In genomic region chr13:61247149-61247936, GRCh38 we compare ENCODE assay signal across 14 cellular contexts.
DNase-seq lines count a peak whose midpoint lies in the region; ATAC-seq, FAIRE-seq and TF ChIP-seq lines count a peak whose summit lies in the region.
"Had no signal": no experiment of that assay in that cellular context is flagged by ENCODE, and none has a peak within 500 bp of the region (broad histone marks: within the 10 kb centered on the region; RNA-seq: fewer than 3 reads in every experiment).

No MANE protein-coding gene starts in this region.

- no peak overlapping the region for H3K18ac ChIP-seq in H1 (ENCODE audit: extremely low read depth, low read length)

- CTCF ChIA-PET in H1 (lab: Charles Lee; ENCODE audit: partially characterized antibody): interaction anchor here (1.0 to 2.5 kb wide), 2 partner anchors 9 to 122 kb away, joined by 5 to 22 read pairs; no protein-coding TSS in a partner anchor

- no peaks in the 10 kb centered on the region for H3K79me1 ChIP-seq in H1 (ENCODE audit: low read depth, low read length)

- TF ChIP-seq EP300 in H1 (IDR thresholded peaks at IDR 0.05; ENCODE audit: borderline replicate concordance in 1 of 2, low read depth in 2 of 2, low read length in 2 of 2) (no peak), upper lobe of left lung (IDR thresholded peaks at IDR 0.05) (no peak)

- no peak for TF ChIP-seq CTCF in GM20000 (IDR thresholded peaks at IDR 0.05; ENCODE audit: extremely low read depth, missing control alignments)
- no peak for TF ChIP-seq CTCF in H1 (IDR thresholded peaks at IDR 0.05; ENCODE audit: control extremely low read depth in 1 of 3, insufficient read depth in 1 of 3, low read depth in 1 of 3, low read length in 3 of 3)
- no peak for TF ChIP-seq CTCF in upper lobe of left lung (IDR thresholded peaks at IDR 0.05)

- H2AK5ac ChIP-seq in H1 (ENCODE audit: low read depth, low read length): no peak overlapping the region

- H3K36me3 ChIP-seq in H1 (ENCODE audit: control insufficient read depth in 2 of 4, insufficient read depth in 4 of 4, low read length in 3 of 4): no peaks in the 10 kb centered on the region
- H3K36me3 ChIP-seq in upper lobe of left lung: no peaks in the 10 kb centered on the region

- H4K20me1 ChIP-seq in H1 (replicated peaks in 1 of 2; ENCODE audit: control insufficient read depth in 1 of 2, insufficient read depth in 2 of 2, low read length in 2 of 2): no peaks in the 10 kb centered on the region

- H3K14ac ChIP-seq in H1 (ENCODE audit: insufficient read length): no peak overlapping the region

- no peak overlapping the region for H3K23ac ChIP-seq in H1 (ENCODE audit: insufficient read length)

- H3K4me1 ChIP-seq in H1 (replicated peaks in 1 of 4; ENCODE audit: control insufficient read depth in 3 of 4, insufficient read depth in 4 of 4, low read length in 3 of 4): peaks cover 1 to 7% (median 3%) of the 10 kb centered on the region in 4 experiments; a peak in 4 of 7 replicates
- H3K4me1 ChIP-seq in upper lobe of left lung: no peaks in the 10 kb centered on the region

- TF ChIP-seq RAD21 in H1 (IDR thresholded peaks at IDR 0.05 in 1 of 2, conservative IDR thresholded peaks at IDR 0.05 in 1 of 2; ENCODE audit: low read depth in 2 of 2, low read length in 2 of 2): no peak; a peak in 1 of 4 replicates

- no peak for TF ChIP-seq POLR2A in H1 (IDR thresholded peaks at IDR 0.05; ENCODE audit: control extremely low read depth in 1 of 2, low read depth in 2 of 2, low read length in 2 of 2)
- no peak for TF ChIP-seq POLR2A in upper lobe of left lung (IDR thresholded peaks at IDR 0.05)

- no peak overlapping the region for H3K4me2 ChIP-seq in H1 (ENCODE audit: insufficient read depth in 1 of 2, low read depth in 2 of 2, low read length in 2 of 2)

- H2BK15ac ChIP-seq in H1 (ENCODE audit: low read length): no peak overlapping the region

- peak overlapping the region; percentile 81 for H2BK12ac ChIP-seq in H1 (ENCODE audit: low read depth, low read length)

- no peak overlapping the region for H2BK120ac ChIP-seq in H1 (replicated peaks; ENCODE audit: low read depth, low read length)

- DNase-seq in GM20000 (ENCODE audit: low spot score): peak; percentile 15
- DNase-seq in H1 (ENCODE audit: low read depth in 1 of 2, low spot score in 2 of 2): peak in 1 of 2 experiments; percentile 46
- no peak for DNase-seq in COLO829 (ENCODE audit: low spot score)
- no peak for DNase-seq in SKM-1 (lab: John Stamatoyannopoulos, UW; ENCODE audit: unreplicated experiment)
- no peak for DNase-seq in 8988T
- DNase-seq in upper lobe of left lung: no peak
- DNase-seq: activated B cell treated with CpG ODN at 0.5 μM for 24 hours; activated naive CD4-positive, alpha-beta T cell; NCI-H226; SHP77 had no signal

- H3K27me3 ChIP-seq in H1 (replicated peaks in 1 of 4; ENCODE audit: control insufficient read depth in 3 of 4, extremely low read depth in 1 of 4, insufficient read depth in 3 of 4, low read length in 3 of 4): no peaks in the 10 kb centered on the region
- no peaks in the 10 kb centered on the region for H3K27me3 ChIP-seq in upper lobe of left lung

- H3K9ac ChIP-seq in H1 (replicated peaks in 1 of 4; ENCODE audit: extremely low read depth in 1 of 4, low read depth in 3 of 4, low read length in 3 of 4): no peak overlapping the region

- WGBS in H1 (ENCODE audit: extremely low coverage in 1 of 2, insufficient coverage in 1 of 2, insufficient read length in 1 of 2, insufficient replicate concordance in 2 of 2, low coverage in 1 of 2, low lambda C conversion rate in 2 of 2, missing lambda C conversion rate in 1 of 2), 2 experiments: 79% methylated on average over 6 of the region's 6 CpGs; no CpG with 5 or more reads in 1 of the 2 experiments
- WGBS in upper lobe of left lung, 2 donors: 89 to 93% methylated on average over 3 to 6 of the region's 6 CpGs

- H4K91ac ChIP-seq in H1 (replicated peaks; ENCODE audit: insufficient read length, low read length): no peak overlapping the region

- H3K9me3 ChIP-seq in H1 (ENCODE audit: insufficient read depth in 2 of 2, low read depth in 1 of 2, low read length in 1 of 2) (no peaks in the 10 kb centered on the region), upper lobe of left lung (peaks cover 0 to 3% (median 0%) of the 10 kb centered on the region in 4 donors)

- H2BK5ac ChIP-seq in H1 (ENCODE audit: low read depth, low read length): peak overlapping the region; percentile 54

- no peak overlapping the region for H4K5ac ChIP-seq in H1 (ENCODE audit: insufficient read length, low read depth, low read length)

- FAIRE-seq in H1 (lab: Jason Lieb, UNC): no peak

- no peak overlapping the region for H2AFZ ChIP-seq in H1 (ENCODE audit: low read length)

- H3K4me3 ChIP-seq in H1 (ENCODE audit: extremely low read depth in 1 of 4, insufficient read depth in 2 of 4, low read depth in 3 of 4, low read length in 4 of 4) (no peak overlapping the region), upper lobe of left lung (no peak overlapping the region)

- no peaks in the 10 kb centered on the region for H3K23me2 ChIP-seq in H1 (ENCODE audit: low read depth, low read length)

- H2BK20ac ChIP-seq in H1 (ENCODE audit: low read length): peak overlapping the region; percentile 55; the same call in 1 of the 2 replicates

- H3K79me2 ChIP-seq in H1 (ENCODE audit: control insufficient read depth in 1 of 2, insufficient read depth in 2 of 2, low read length in 2 of 2): no peaks in the 10 kb centered on the region

- H3K27ac ChIP-seq in H1 (ENCODE audit: low read depth, low read length): no peak overlapping the region
- no peak overlapping the region for H3K27ac ChIP-seq in upper lobe of left lung
- H3K27ac ChIP-seq: C4-2B had no signal

- POLR2A ChIA-PET in H1 (lab: Charles Lee; ENCODE audit: partially characterized antibody): no interaction called here

- ATAC-seq in GM18498 (IDR thresholded peaks at IDR 0.05; ENCODE audit: unreplicated experiment): peak; percentile 91
- ATAC-seq in HG03064 (IDR thresholded peaks at IDR 0.05; ENCODE audit: low read depth, unreplicated experiment): peak; percentile 91
- ATAC-seq in upper lobe of left lung (ENCODE audit: low FRiP score in 2 of 2): no peak
- ATAC-seq: HCT116 had no signal

- H3K4ac ChIP-seq in H1 (replicated peaks; ENCODE audit: insufficient read length, low read depth, low read length): no peak overlapping the region

- H4K8ac ChIP-seq in H1 (ENCODE audit: extremely low read depth, insufficient read depth, low read length): peak overlapping the region; percentile 68

- H3K56ac ChIP-seq in H1 (replicated peaks; ENCODE audit: insufficient read length, low read depth, low read length): no peak overlapping the region

TF ChIP-seq in H1, 55 proteins besides CTCF, POLR2A, EP300 and RAD21:
- TF ChIP-seq SIRT6 (IDR thresholded peaks at IDR 0.05; ENCODE audit: low read length) (no peak), HDAC2 (IDR thresholded peaks at IDR 0.05; ENCODE audit: borderline replicate concordance in 1 of 2, low read depth in 2 of 2, low read length in 2 of 2) (no peak), FOSL1 (IDR thresholded peaks at IDR 0.05; ENCODE audit: insufficient read depth, low read depth, low read length) (no peak), KDM5A (IDR thresholded peaks at IDR 0.05; ENCODE audit: low read length) (no peak), TAF1 (IDR thresholded peaks at IDR 0.05; ENCODE audit: low read depth, low read length) (no peak), ZNF274 (IDR thresholded peaks at IDR 0.05; ENCODE audit: borderline replicate concordance, extremely low read depth, low read length) (no peak), YY1 (IDR thresholded peaks at IDR 0.05; ENCODE audit: low read depth, low read length) (no peak), HDAC6 (IDR thresholded peaks at IDR 0.05; ENCODE audit: low read depth, low read length) (no peak), ASH2L (IDR thresholded peaks at IDR 0.05; ENCODE audit: low read length) (no peak), RXRA (IDR thresholded peaks at IDR 0.05; ENCODE audit: insufficient read depth, low read depth, low read length) (no peak), CBX5 (IDR thresholded peaks at IDR 0.05; ENCODE audit: low read depth, low read length) (no peak), CBX8 (IDR thresholded peaks at IDR 0.05; ENCODE audit: borderline replicate concordance, low read depth, low read length) (no peak), BCL11A (IDR thresholded peaks at IDR 0.05; ENCODE audit: low read depth in 2 of 2, low read length in 2 of 2) (no peak), CEBPB (IDR thresholded peaks at IDR 0.05; ENCODE audit: low read depth, low read length) (no peak), SP2 (IDR thresholded peaks at IDR 0.05; ENCODE audit: low read length) (no peak), BRCA1 (IDR thresholded peaks at IDR 0.05; ENCODE audit: low read depth, low read length) (no peak), NRF1 (IDR thresholded peaks at IDR 0.05; ENCODE audit: low read depth, low read length) (no peak), SP1 (IDR thresholded peaks at IDR 0.05; ENCODE audit: low read depth, low read length) (no peak), SIX5 (IDR thresholded peaks at IDR 0.05; ENCODE audit: low read depth, low read length) (no peak)

Comparison
In these comparisons a context has a peak if more than half of its experiments do, and no peak if none do; other contexts are left out.
1. ATAC-seq: peak in GM18498 (single experiment) and HG03064 (single experiment); none in upper lobe of left lung (0 of 2).